ENCODE assay signal across 18 cellular contexts in genomic region chr18:4101009-4101408, GRCh38.
DNase-seq lines count a peak whose midpoint lies in the region; ATAC-seq and FAIRE-seq lines count a peak whose summit lies in the region.
"Had no signal": no experiment of that assay in that cellular context is flagged by ENCODE, and none has a peak within 500 bp of the region (broad histone marks: within the 10 kb centered on the region; RNA-seq: fewer than 3 reads in every experiment).

No MANE protein-coding gene starts in this region.

- H3K27ac Mint-ChIP-seq in activated CD8-positive, alpha-beta memory T cell treated with anti-CD3 and anti-CD28 coated beads, Interleukin-2, amount 10 ng/mL, durations not matched to agents 7 days and 5 days: no peak overlapping the region
- H3K27ac Mint-ChIP-seq: B cell; CD4-positive, alpha-beta T cell had no signal

- peaks cover 6% of the 10 kb centered on the region for H3K27me3 Mint-ChIP-seq in activated CD8-positive, alpha-beta memory T cell treated with anti-CD3 and anti-CD28 coated beads, Interleukin-2, amount 10 ng/mL, durations not matched to agents 7 days and 5 days
- H3K27me3 Mint-ChIP-seq: B cell; CD4-positive, alpha-beta T cell had no signal

- no peaks in the 10 kb centered on the region for H3K9me3 Mint-ChIP-seq in activated CD8-positive, alpha-beta memory T cell treated with anti-CD3 and anti-CD28 coated beads, Interleukin-2, amount 10 ng/mL, durations not matched to agents 7 days and 5 days (ENCODE audit: low read depth)

- no peaks in the 10 kb centered on the region for H3K36me3 Mint-ChIP-seq in activated CD8-positive, alpha-beta memory T cell treated with anti-CD3 and anti-CD28 coated beads, Interleukin-2, amount 10 ng/mL, durations not matched to agents 7 days and 5 days

- CTCF ChIA-PET in activated CD8-positive, alpha-beta memory T cell treated with anti-CD3 and anti-CD28 coated beads, Interleukin-2, amount 10 ng/mL, durations not matched to agents 7 days and 5 days (lab: Charles Lee): no interaction called here

- in situ Hi-C loops in KBM-7 (cut with MboI; ENCODE audit: low pct_unique_long_range_greater_than_20kb, low sequenced_read_pairs): no loop called here

- ATAC-seq in activated CD8-positive, alpha-beta memory T cell treated with anti-CD3 and anti-CD28 coated beads, Interleukin-2, amount 10 ng/mL, durations not matched to agents 7 days and 5 days: peak; percentile 33
- peak; percentile 87 for ATAC-seq in GM18867 (IDR thresholded peaks at IDR 0.05; ENCODE audit: unreplicated experiment)
- peak; percentile 51 for ATAC-seq in HG03432 (IDR thresholded peaks at IDR 0.05; ENCODE audit: unreplicated experiment)

- no peak overlapping the region for H3K4me3 Mint-ChIP-seq in activated CD8-positive, alpha-beta memory T cell treated with anti-CD3 and anti-CD28 coated beads, Interleukin-2, amount 10 ng/mL, durations not matched to agents 7 days and 5 days
- H3K4me3 Mint-ChIP-seq: B cell; CD4-positive, alpha-beta T cell had no signal

- peak; percentile 69 for FAIRE-seq in urothelium cell line (lab: Jason Lieb, UNC)
- FAIRE-seq: D721Med, G401.6, H1 had no signal

- peaks cover 12% of the 10 kb centered on the region for H3K4me1 Mint-ChIP-seq in activated CD8-positive, alpha-beta memory T cell treated with anti-CD3 and anti-CD28 coated beads, Interleukin-2, amount 10 ng/mL, durations not matched to agents 7 days and 5 days
- H3K4me1 Mint-ChIP-seq: B cell had no signal

- peak; percentile 41 for DNase-seq in activated CD8-positive, alpha-beta memory T cell treated with anti-CD3 and anti-CD28 coated beads, Interleukin-2, amount 10 ng/mL, durations not matched to agents 7 days and 5 days
- no peak for DNase-seq in activated CD8-positive, alpha-beta memory T cell treated with anti-CD3 and anti-CD28 coated beads for 24 hours
- DNase-seq in urothelium cell line (ENCODE audit: low spot score): no peak
- DNase-seq in KBM-7: no peak
- no peak for DNase-seq in iPS-NIHi11 (ENCODE audit: low spot score)
- DNase-seq: C1 segment of cervical spinal cord; CD4-positive, alpha-beta T cell; DMS153; DMS79 treated with DMSO at 0.1 percent for 48 hours; EL; IMR-90; KG1 had no signal

Comparison
In these comparisons a context has a peak if more than half of its experiments do, and no peak if none do; other contexts are left out.
1. ATAC-seq: peak in every context shown above with its lines; median percentile 87 in GM18867; 51 in HG03432; 33 in activated CD8-positive, alpha-beta memory T cell treated with anti-CD3 and anti-CD28 coated beads, Interleukin-2, amount 10 ng/mL, durations not matched to agents 7 days and 5 days.